In genomic region chr21:44992608-44993031, GRCh38 we compare ENCODE assay signal across 12 cellular contexts.
"Had no signal": no experiment of that assay in that cellular context is flagged by ENCODE, and none has a peak within 500 bp of the region (broad histone marks: within the 10 kb centered on the region; RNA-seq: fewer than 3 reads in every experiment).

No MANE protein-coding gene starts in this region.

- H3K4me1 ChIP-seq: neural progenitor cell, pancreas had no signal

- H3K27me3 ChIP-seq: neural progenitor cell, pancreas had no signal

- H3K36me3 ChIP-seq: neural progenitor cell, pancreas had no signal

- FAIRE-seq: pancreas had no signal

- DNase-seq: activated CD4-positive, alpha-beta memory T cell treated with anti-CD3 and anti-CD28 coated beads for 36 hours; activated CD4-positive, alpha-beta T cell treated with anti-CD3 and anti-CD28 coated beads for 1 hour; activated gamma-delta T cell treated with Interleukin-2 at 50 U/mL for 16 hours; activated naive CD8-positive, alpha-beta T cell treated with anti-CD3 and anti-CD28 coated beads for 36 hours; activated T-cell treated with anti-CD3 and anti-CD28 coated beads, Interleukin-2, amount 50 U/mL, for 48 hours; endodermal cell; erythroblast; stimulated activated CD4-positive, alpha-beta T cell treated with anti-CD3 and anti-CD28 coated beads, Interleukin-1b, Interleukin-23, amount 100 ng/mL, for 48 hours; stimulated activated naive B cell treated with anti-CD40 and anti-IgM and Interleukin-4, amounts not matched to agents 10 μg/mL and 1 μg/mL and 100 μg/mL, for 72 hours; T-helper 9 cell had no signal

- H3K4me3 ChIP-seq: neural progenitor cell, pancreas had no signal

- ATAC-seq: pancreas; stimulated activated naive B cell treated with anti-CD40 and anti-IgM and Interleukin-4, amounts not matched to agents 10 μg/mL and 1 μg/mL and 100 μg/mL, for 72 hours had no signal

- H3K9ac ChIP-seq: neural progenitor cell had no signal

- H3K27ac ChIP-seq: neural progenitor cell, pancreas had no signal

- H3K9me3 ChIP-seq: pancreas had no signal
